18 cellular contexts compared by ENCODE assay signal in genomic region chr15:91555307-91555706, GRCh38.
"Had no signal": no experiment of that assay in that cellular context is flagged by ENCODE, and none has a peak within 500 bp of the region (broad histone marks: within the 10 kb centered on the region; RNA-seq: fewer than 3 reads in every experiment).

No MANE protein-coding gene starts in this region.

- ATAC-seq: activated naive CD8-positive, alpha-beta T cell treated with anti-CD3 and anti-CD28 coated beads, Interleukin-2, amount 50 U/mL, for 24 hours; stimulated activated naive CD8-positive, alpha-beta T cell treated with anti-CD3 and anti-CD28 coated beads, Interleukin-15, amount 100 ng/mL, for 72 hours; T-cell had no signal

- H3K36me3 Mint-ChIP-seq: T-cell had no signal

- H3K27me3 ChIP-seq: ascending aorta, colonic mucosa had no signal

- FAIRE-seq: keratinocyte had no signal

- H2AFZ ChIP-seq: parathyroid adenoma had no signal

- H3K9me3 ChIP-seq: ascending aorta, colonic mucosa, left ventricle myocardium inferior, thoracic aorta had no signal

- H3K4me1 Mint-ChIP-seq: activated CD4-positive, alpha-beta T cell treated with anti-CD3 and anti-CD28 coated beads, Interleukin-2, amount 10 ng/mL, durations not matched to agents 24 days and 14 days; activated naive CD8-positive, alpha-beta T cell treated with anti-CD3 and anti-CD28 coated beads, Interleukin-2, amount 50 U/mL, for 24 hours; stimulated activated naive CD8-positive, alpha-beta T cell treated with anti-CD3 and anti-CD28 coated beads, Interleukin-15, amount 100 ng/mL, for 72 hours; T-cell had no signal

- H3K4me3 Mint-ChIP-seq: activated CD4-positive, alpha-beta T cell treated with anti-CD3 and anti-CD28 coated beads, Interleukin-2, amount 10 ng/mL, durations not matched to agents 24 days and 14 days; activated naive CD8-positive, alpha-beta T cell treated with anti-CD3 and anti-CD28 coated beads, Interleukin-2, amount 50 U/mL, for 24 hours; activated T-helper 1 cell treated with anti-CD3 and anti-CD28 coated beads, Interleukin-12 subunit alpha, Interleukin-12 subunit beta, Interleukin-2, Interleukin-4 antibody, amounts not matched to agents 30 ng/mL and 10 ng/mL and 1 ng/mL, durations not matched to agents 14 hours and 24 hours and 36 hours; stimulated activated naive CD8-positive, alpha-beta T cell treated with anti-CD3 and anti-CD28 coated beads, Interleukin-15, amount 100 ng/mL, for 72 hours; T-cell had no signal

- H3K9me3 Mint-ChIP-seq: activated naive CD8-positive, alpha-beta T cell treated with anti-CD3 and anti-CD28 coated beads, Interleukin-2, amount 50 U/mL, for 24 hours; activated T-helper 1 cell treated with anti-CD3 and anti-CD28 coated beads, Interleukin-12 subunit alpha, Interleukin-12 subunit beta, Interleukin-2, Interleukin-4 antibody, amounts not matched to agents 30 ng/mL and 10 ng/mL and 1 ng/mL, durations not matched to agents 14 hours and 24 hours and 36 hours; stimulated activated naive CD8-positive, alpha-beta T cell treated with anti-CD3 and anti-CD28 coated beads, Interleukin-15, amount 100 ng/mL, for 72 hours; T-cell had no signal

- H3K9ac ChIP-seq: parathyroid adenoma had no signal

- H3K27me3 Mint-ChIP-seq: activated naive CD8-positive, alpha-beta T cell treated with anti-CD3 and anti-CD28 coated beads, Interleukin-2, amount 50 U/mL, for 24 hours; stimulated activated naive CD8-positive, alpha-beta T cell treated with anti-CD3 and anti-CD28 coated beads, Interleukin-15, amount 100 ng/mL, for 72 hours; T-cell had no signal

- H3K36me3 ChIP-seq: ascending aorta, colonic mucosa, left ventricle myocardium inferior, thoracic aorta, WERI-Rb-1 had no signal

- H3K4me3 ChIP-seq: ascending aorta, colonic mucosa, left ventricle myocardium inferior, thoracic aorta had no signal

- H3K27ac Mint-ChIP-seq: activated CD4-positive, alpha-beta T cell treated with anti-CD3 and anti-CD28 coated beads, Interleukin-2, amount 10 ng/mL, durations not matched to agents 24 days and 14 days; activated naive CD8-positive, alpha-beta T cell treated with anti-CD3 and anti-CD28 coated beads, Interleukin-2, amount 50 U/mL, for 24 hours; activated T-helper 1 cell treated with anti-CD3 and anti-CD28 coated beads, Interleukin-12 subunit alpha, Interleukin-12 subunit beta, Interleukin-2, Interleukin-4 antibody, amounts not matched to agents 30 ng/mL and 10 ng/mL and 1 ng/mL, durations not matched to agents 14 hours and 24 hours and 36 hours; stimulated activated naive CD8-positive, alpha-beta T cell treated with anti-CD3 and anti-CD28 coated beads, Interleukin-15, amount 100 ng/mL, for 72 hours; T-cell had no signal

- DNase-seq: activated CD4-positive, alpha-beta T cell treated with anti-CD3 and anti-CD28 coated beads, Interleukin-2, amount 10 ng/mL, durations not matched to agents 24 days and 14 days; activated naive CD4-positive, alpha-beta T cell treated with Interleukin-2 at 50 U/mL for 16 hours; activated naive CD8-positive, alpha-beta T cell treated with anti-CD3 and anti-CD28 coated beads, Interleukin-2, amount 50 U/mL, for 24 hours; colonic mucosa; effector CD8-positive, alpha-beta T cell; left ventricle myocardium inferior; stimulated activated CD4-positive, alpha-beta T cell treated with anti-CD3 and anti-CD28 coated beads, Interleukin-15, amount 100 ng/mL, for 24 hours; stimulated activated CD4-positive, alpha-beta T cell treated with anti-CD3 and anti-CD28 coated beads, Interleukin-4, amount 100 ng/mL, for 24 hours; stimulated activated naive CD8-positive, alpha-beta T cell treated with anti-CD3 and anti-CD28 coated beads, Interleukin-15, amount 100 ng/mL, for 72 hours; T-cell; T1000; WERI-Rb-1 had no signal

- H3K79me2 ChIP-seq: parathyroid adenoma had no signal

- H3K4me1 ChIP-seq: ascending aorta, colonic mucosa, left ventricle myocardium inferior, parathyroid adenoma had no signal

- H3K27ac ChIP-seq: ascending aorta, colonic mucosa, epithelial cell of prostate, left ventricle myocardium inferior, parathyroid adenoma, thoracic aorta, WERI-Rb-1 had no signal
